17 cellular contexts compared by ENCODE assay signal in genomic region chr2:51650769-51651168, GRCh38.
A peak's percentile ranks its signal among the peaks of the same experiment; 100 is the strongest.
DNase-seq lines count a peak whose midpoint lies in the region; ATAC-seq and TF ChIP-seq lines count a peak whose summit lies in the region.
"Had no signal": no experiment of that assay in that cellular context is flagged by ENCODE, and none has a peak within 500 bp of the region (broad histone marks: within the 10 kb centered on the region; RNA-seq: fewer than 3 reads in every experiment).

No MANE protein-coding gene starts in this region.

- H3K4me3 ChIP-seq in DOHH2 (ENCODE audit: low read length): 0 out of 2 replicates have a peak overlapping the region, but pooled peaks have one; percentile 21
- H3K4me3 ChIP-seq: right atrium auricular region had no signal

- peaks cover 16% of the 10 kb centered on the region for H3K4me1 ChIP-seq in DOHH2 (ENCODE audit: control insufficient read depth, low read length)
- H3K4me1 ChIP-seq: right atrium auricular region had no signal

- no peak for TF ChIP-seq CTCF in DOHH2 (IDR thresholded peaks at IDR 0.05; ENCODE audit: low read depth, low read length, poor library complexity, severe bottlenecking)

- DNase-seq in SHP77 treated with DMSO at 0.1 percent for 48 hours (lab: John Stamatoyannopoulos, UW): no peak
- no peak for DNase-seq in anterior cingulate cortex (lab: John Stamatoyannopoulos, UW)
- DNase-seq in NCI-H510A (lab: John Stamatoyannopoulos, UW): no peak
- DNase-seq: activated CD4-positive, CD25-positive, alpha-beta regulatory T cell; activated effector memory CD4-positive, alpha-beta T cell treated with anti-CD3 and anti-CD28 coated beads, Interleukin-2, amount 50 U/mL, for 16 hours; aorta; C1 segment of cervical spinal cord; endodermal cell; left colon; NCI-H2227 treated with DMSO at 0.1 percent for 48 hours; T-helper 1 cell had no signal

- no peak overlapping the region for H3K27ac ChIP-seq in DOHH2 (ENCODE audit: low read depth, low read length)
- H3K27ac ChIP-seq: right atrium auricular region had no signal

- no peaks in the 10 kb centered on the region for H4K20me1 ChIP-seq in DOHH2 (ENCODE audit: control insufficient read depth, insufficient read depth, low read depth, low read length)

- H3K27me3 ChIP-seq in DOHH2 (ENCODE audit: control insufficient read depth, low read length): no peaks in the 10 kb centered on the region
- H3K27me3 ChIP-seq: right atrium auricular region had no signal

- no peaks in the 10 kb centered on the region for H3K79me2 ChIP-seq in DOHH2 (ENCODE audit: control insufficient read depth, low read length)

- H3K9me3 ChIP-seq in DOHH2 (ENCODE audit: control insufficient read depth, insufficient read depth, low read length): no peaks in the 10 kb centered on the region
- H3K9me3 ChIP-seq: right atrium auricular region had no signal

- H3K36me3 ChIP-seq in DOHH2 (ENCODE audit: control insufficient read depth, low read length): no peaks in the 10 kb centered on the region
- H3K36me3 ChIP-seq: right atrium auricular region had no signal

- no peaks in the 10 kb centered on the region for H3K9me2 ChIP-seq in DOHH2 (replicated peaks; ENCODE audit: control insufficient read depth, low read length)

- H3K4me2 ChIP-seq in DOHH2 (ENCODE audit: low read length): peak overlapping the region; percentile 38

- no peaks in the 10 kb centered on the region for H3F3A ChIP-seq in DOHH2 (ENCODE audit: control insufficient read depth, insufficient read depth)

- ATAC-seq in GM19463 (IDR thresholded peaks at IDR 0.05; ENCODE audit: unreplicated experiment) (peak; percentile 79), HG02623 (IDR thresholded peaks at IDR 0.05; ENCODE audit: unreplicated experiment) (peak; percentile 90), HG03457 (IDR thresholded peaks at IDR 0.05; ENCODE audit: unreplicated experiment) (peak; percentile 57), HG03097 (IDR thresholded peaks at IDR 0.05; ENCODE audit: low FRiP score, unreplicated experiment) (no peak)
- ATAC-seq: left colon had no signal
